1 cellular context compared by ENCODE assay signal in genomic region chr13:43831088-43831487, GRCh38.
TF ChIP-seq lines count a peak whose summit lies in the region.

No MANE protein-coding gene starts in this region.

TF ChIP-seq in IMR-90, 13 proteins besides CTCF, POLR2A, EP300 and RAD21:
- no peak for TF ChIP-seq CHD1 (IDR thresholded peaks at IDR 0.05; ENCODE audit: low read depth, low read length)
- TF ChIP-seq ELK1 (IDR thresholded peaks at IDR 0.05; ENCODE audit: borderline replicate concordance, low read depth, low read length), result no peak
- no peak for TF ChIP-seq MAFK (IDR thresholded peaks at IDR 0.05; ENCODE audit: low read depth, low read length)
- TF ChIP-seq MXI1 (IDR thresholded peaks at IDR 0.05; ENCODE audit: borderline replicate concordance, low read depth, low read length), result no peak
- TF ChIP-seq SMC3 (IDR thresholded peaks at IDR 0.05; ENCODE audit: low read depth, low read length), result no peak
- TF ChIP-seq RCOR1 (IDR thresholded peaks at IDR 0.05; ENCODE audit: insufficient replicate concordance, low read length), result no peak
- TF ChIP-seq NFE2L2 (IDR thresholded peaks at IDR 0.05; ENCODE audit: low read depth, low read length), result no peak
- no peak for TF ChIP-seq RFX5 (IDR thresholded peaks at IDR 0.05; ENCODE audit: low read depth, low read length)
TF ChIP-seq in IMR-90: peak in this region for 0.
